In the genomic region with DNA sequence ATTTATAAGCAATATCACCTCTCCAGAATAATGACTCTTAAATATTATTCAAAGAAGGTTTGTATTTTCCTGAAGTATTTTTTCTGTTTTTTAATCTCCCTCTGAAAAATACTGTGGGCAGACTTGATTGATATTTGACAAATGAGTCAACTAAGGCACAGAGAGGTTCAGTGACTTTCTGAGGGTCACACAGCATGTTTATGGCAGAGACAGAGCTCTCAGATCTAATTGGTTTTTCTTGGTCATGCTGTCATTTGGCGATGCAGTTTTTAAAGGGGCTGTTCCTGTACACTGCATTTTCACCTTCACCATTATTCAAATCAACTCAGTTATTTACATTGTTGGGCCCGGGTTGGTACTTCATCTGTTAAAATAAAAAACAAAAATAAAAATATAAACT, we compare ENCODE assay signal across 7 cellular contexts.
"Had no signal": no experiment of that assay in that cellular context is flagged by ENCODE, and none has a peak within 500 bp of the region (broad histone marks: within the 10 kb centered on the region; RNA-seq: fewer than 3 reads in every experiment).

No MANE protein-coding gene starts in this region.

- FAIRE-seq: HTR-8/SVneo had no signal

- H3K9ac ChIP-seq: KMS-11 had no signal

- H3K27me3 Mint-ChIP-seq: IgD-negative memory B cell had no signal

- H3K36me3 Mint-ChIP-seq: IgD-negative memory B cell had no signal

- H3K4me3 Mint-ChIP-seq: IgD-negative memory B cell had no signal

- H3K4me2 ChIP-seq: KMS-11 had no signal

- H3K27ac Mint-ChIP-seq: IgD-negative memory B cell had no signal

- H3K27ac ChIP-seq: HL-60, KMS-11 had no signal

- DNase-seq: IMR-90, KBM-7, KG1 had no signal
